ENCODE assay signal across 4 cellular contexts in genomic region chr20:35517767-35518166, GRCh38. TPM values are rescaled to one million over a fixed set of nuclear protein-coding genes. Genes with fewer than 3 reads are reported as not detected.
"Had no signal": no experiment of that assay in that cellular context is flagged by ENCODE, and none has a peak within 500 bp of the region (broad histone marks: within the 10 kb centered on the region; RNA-seq: fewer than 3 reads in every experiment).

No MANE protein-coding gene starts in this region.

RNA-seq across cellular contexts. Expression of gene C20orf173, which starts 11.7 kb away (rescaled TPM):
- total RNA-seq: LHCN-M2, M059J, MCF 10A, NCI-H460 had no signal
